ENCODE assay signal across 34 cellular contexts in the genomic region with DNA sequence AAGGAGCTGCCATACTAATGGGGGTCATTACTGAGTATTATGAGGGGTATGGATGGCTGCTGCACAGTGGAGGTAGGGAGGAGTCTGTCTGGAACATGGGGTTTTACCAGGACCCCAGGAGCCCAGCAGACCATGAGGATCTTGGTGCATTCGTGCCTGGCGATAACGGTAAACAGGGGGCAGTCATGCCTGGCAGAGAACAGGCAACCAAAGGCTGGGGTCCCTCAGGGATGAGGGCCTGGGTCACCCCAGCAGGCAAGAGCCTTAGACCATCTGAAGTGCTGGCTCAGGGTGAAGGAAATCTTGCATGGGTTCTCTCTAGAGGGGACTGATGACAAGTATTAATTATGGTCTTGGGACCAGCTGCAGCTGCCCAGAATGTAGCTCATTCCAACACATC. TPM values are rescaled to one million over a fixed set of nuclear protein-coding genes. Genes with fewer than 3 reads are reported as not detected.
"Had no signal": no experiment of that assay in that cellular context is flagged by ENCODE, and none has a peak within 500 bp of the region (broad histone marks: within the 10 kb centered on the region; RNA-seq: fewer than 3 reads in every experiment).

No MANE protein-coding gene starts in this region.

- H3K4me3 ChIP-seq: colonic mucosa, dorsolateral prefrontal cortex, gastroesophageal sphincter, hepatocyte, psoas muscle, smooth muscle cell, tibial nerve, uterus had no signal

- H3K9me3 Mint-ChIP-seq: activated T-cell treated with anti-CD3 and anti-CD28 coated beads, Interleukin-2, amount 50 U/mL, for 24 hours; effector memory CD8-positive, alpha-beta T cell; naive thymus-derived CD8-positive, alpha-beta T cell had no signal

- H3K27me3 Mint-ChIP-seq: activated CD4-positive, alpha-beta T cell treated with anti-CD3 and anti-CD28 coated beads for 36 hours had no signal

- H3K36me3 Mint-ChIP-seq: activated naive CD4-positive, alpha-beta T cell treated with anti-CD3 and anti-CD28 coated beads, Interleukin-2, amount 10 ng/mL, durations not matched to agents 7 days and 5 days; naive thymus-derived CD8-positive, alpha-beta T cell had no signal

- H3K36me3 ChIP-seq: brain microvascular endothelial cell, colonic mucosa, gastroesophageal sphincter, tibial nerve, uterus had no signal

- H3K27ac Mint-ChIP-seq: activated CD4-positive, alpha-beta T cell treated with anti-CD3 and anti-CD28 coated beads for 36 hours; activated CD8-positive, alpha-beta T cell treated with anti-CD3 and anti-CD28 coated beads, Interleukin-2, amount 10 ng/mL, durations not matched to agents 7 days and 5 days; activated naive CD4-positive, alpha-beta T cell treated with anti-CD3 and anti-CD28 coated beads, Interleukin-2, amount 10 ng/mL, durations not matched to agents 7 days and 5 days; activated T-cell treated with anti-CD3 and anti-CD28 coated beads, Interleukin-2, amount 50 U/mL, for 24 hours; effector memory CD8-positive, alpha-beta T cell; naive thymus-derived CD8-positive, alpha-beta T cell had no signal

- H3K4me3 Mint-ChIP-seq: activated CD4-positive, alpha-beta T cell treated with anti-CD3 and anti-CD28 coated beads for 36 hours; activated CD8-positive, alpha-beta T cell treated with anti-CD3 and anti-CD28 coated beads, Interleukin-2, amount 10 ng/mL, durations not matched to agents 7 days and 5 days; activated naive CD4-positive, alpha-beta T cell treated with anti-CD3 and anti-CD28 coated beads, Interleukin-2, amount 10 ng/mL, durations not matched to agents 7 days and 5 days; activated T-cell treated with anti-CD3 and anti-CD28 coated beads, Interleukin-2, amount 50 U/mL, for 24 hours; effector memory CD8-positive, alpha-beta T cell; naive thymus-derived CD8-positive, alpha-beta T cell; neural crest cell had no signal

- FAIRE-seq: astrocyte, endothelial cell of umbilical vein, keratinocyte had no signal

- H3K27me3 ChIP-seq: brain microvascular endothelial cell, colonic mucosa, hepatocyte, tibial nerve, uterus had no signal

- ATAC-seq: activated CD4-positive, alpha-beta T cell treated with anti-CD3 and anti-CD28 coated beads for 36 hours; activated CD8-positive, alpha-beta T cell treated with anti-CD3 and anti-CD28 coated beads, Interleukin-2, amount 10 ng/mL, durations not matched to agents 7 days and 5 days; effector memory CD8-positive, alpha-beta T cell; gastroesophageal sphincter; left cardiac atrium; naive thymus-derived CD8-positive, alpha-beta T cell; psoas muscle had no signal

- DNase-seq: activated CD4-positive, alpha-beta T cell treated with anti-CD3 and anti-CD28 coated beads for 36 hours; activated CD4-positive, CD25-positive, alpha-beta regulatory T cell; activated CD8-positive, alpha-beta T cell treated with anti-CD3 and anti-CD28 coated beads, Interleukin-2, amount 10 ng/mL, durations not matched to agents 7 days and 5 days; activated gamma-delta T cell; activated naive CD4-positive, alpha-beta T cell treated with anti-CD3 and anti-CD28 coated beads, Interleukin-2, amount 10 ng/mL, durations not matched to agents 7 days and 5 days; activated T-cell treated with anti-CD3 and anti-CD28 coated beads, Interleukin-2, amount 50 U/mL, for 24 hours; amniotic stem cell; brain microvascular endothelial cell; central memory CD4-positive, alpha-beta T cell; colonic mucosa; effector memory CD8-positive, alpha-beta T cell; left cardiac atrium; mammary epithelial cell; midbrain; occipital lobe; psoas muscle; stimulated activated CD4-positive, alpha-beta T cell treated with anti-CD3 and anti-CD28 coated beads, Interleukin-2, amount 100 ng/mL, for 24 hours; stimulated activated naive CD4-positive, alpha-beta T cell; uterus had no signal

- H3K4me1 Mint-ChIP-seq: activated CD4-positive, alpha-beta T cell treated with anti-CD3 and anti-CD28 coated beads for 36 hours; activated naive CD4-positive, alpha-beta T cell treated with anti-CD3 and anti-CD28 coated beads, Interleukin-2, amount 10 ng/mL, durations not matched to agents 7 days and 5 days; naive thymus-derived CD8-positive, alpha-beta T cell had no signal

RNA-seq across cellular contexts. Expression of a gene that starts 46.1 kb away (rescaled TPM):
- total RNA-seq: activated CD4-positive, alpha-beta T cell treated with anti-CD3 and anti-CD28 coated beads for 36 hours; activated CD8-positive, alpha-beta T cell treated with anti-CD3 and anti-CD28 coated beads, Interleukin-2, amount 10 ng/mL, durations not matched to agents 7 days and 5 days; colonic mucosa; dorsolateral prefrontal cortex; endothelial cell of umbilical vein; fibroblast of lung; fibroblast of villous mesenchyme; gastroesophageal sphincter; left cardiac atrium; liver; mammary epithelial cell; naive thymus-derived CD8-positive, alpha-beta T cell; neural crest cell; occipital lobe; psoas muscle; T-helper 1 cell treated with Interleukin-12 subunit alpha and Interleukin-12 subunit beta and Interleukin-4 antibody, amounts not matched to agents 30 ng/mL and 1 ng/mL, for 36 hours; temporal lobe; tibial nerve; uterus had no signal
